ENCODE assay signal across 24 cellular contexts in the genomic region with DNA sequence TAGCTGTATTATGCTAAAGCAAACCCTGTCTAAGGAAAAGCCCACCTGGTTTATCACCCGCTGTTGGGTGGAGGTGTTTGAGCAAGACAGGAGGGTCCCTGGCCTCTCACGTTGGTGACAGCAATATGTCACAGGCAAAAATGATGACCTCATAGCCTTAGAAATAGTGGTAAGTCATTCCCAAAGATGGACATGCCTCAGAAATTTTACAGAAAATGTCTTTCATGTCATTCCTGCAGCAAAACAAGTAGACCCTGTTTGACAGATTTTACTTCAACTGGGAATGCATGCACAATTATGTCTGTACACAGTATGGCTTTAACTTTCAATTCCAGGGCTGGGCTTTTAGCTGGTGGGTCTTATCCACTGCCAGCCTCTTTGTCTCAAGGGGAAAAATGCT.
"Had no signal": no experiment of that assay in that cellular context is flagged by ENCODE, and none has a peak within 500 bp of the region (broad histone marks: within the 10 kb centered on the region; RNA-seq: fewer than 3 reads in every experiment).

No MANE protein-coding gene starts in this region.

- H3K9me3 ChIP-seq: colonic mucosa, esophagus squamous epithelium, gastrocnemius medialis, heart right ventricle, left lung, lower lobe of right lung, mucosa of descending colon had no signal

- H3K27ac ChIP-seq: colonic mucosa, epithelial cell of prostate, esophagus squamous epithelium, gastrocnemius medialis, heart right ventricle, left lung, lower lobe of right lung had no signal

- H3K36me3 ChIP-seq: colonic mucosa, esophagus squamous epithelium, gastrocnemius medialis, heart right ventricle, left lung, lower lobe of right lung had no signal

- H3K27me3 ChIP-seq: colonic mucosa, esophagus squamous epithelium, gastrocnemius medialis, heart right ventricle, left lung had no signal

- H3K4me3 ChIP-seq: colonic mucosa, esophagus squamous epithelium, gastrocnemius medialis, heart right ventricle, left lung, lower lobe of right lung, mucosa of descending colon had no signal

- H3K4me1 ChIP-seq: colonic mucosa, esophagus squamous epithelium, left lung, lower lobe of right lung had no signal

- DNase-seq: colonic mucosa; cortex of kidney; effector CD8-positive, alpha-beta T cell; effector memory CD8-positive, alpha-beta T cell; endodermal cell; erythroblast; esophagus squamous epithelium; foreskin fibroblast; foreskin melanocyte; gastrocnemius medialis; glutamatergic neuron; head of caudate nucleus; heart right ventricle; hippocampal formation; left cardiac atrium; left lung; left ventricle myocardium superior; lower lobe of right lung; mesenchymal stem cell; mucosa of descending colon had no signal

- ATAC-seq: effector memory CD8-positive, alpha-beta T cell; esophagus mucosa; gastrocnemius medialis; heart right ventricle; left cardiac atrium; left lung; left ventricle myocardium superior; lower lobe of right lung; mucosa of descending colon had no signal

- FAIRE-seq: islet of Langerhans, keratinocyte had no signal
